ENCODE assay signal across 10 cellular contexts in the genomic region with DNA sequence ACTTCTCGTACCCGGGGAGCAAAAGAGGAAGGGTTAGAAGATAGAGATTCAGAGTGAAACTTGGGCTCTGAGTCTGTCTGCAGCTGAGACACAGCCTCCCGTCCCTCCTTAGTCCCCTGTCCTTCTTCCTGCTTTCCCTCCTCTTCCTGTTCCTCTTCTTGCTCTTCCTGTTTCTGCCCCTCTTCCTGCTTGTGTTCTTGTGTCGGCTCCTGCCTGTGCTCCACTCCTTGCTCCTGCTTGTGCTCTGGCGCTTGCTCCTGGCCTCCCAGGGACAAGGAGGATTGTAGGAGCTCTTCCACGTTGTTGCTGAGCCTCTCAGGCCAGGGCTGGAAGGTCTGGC. TPM values are rescaled to one million over a fixed set of nuclear protein-coding genes. Genes with fewer than 3 reads are reported as not detected.
A peak's percentile ranks its signal among the peaks of the same experiment; 100 is the strongest.
DNase-seq lines count a peak whose midpoint lies in the region; ATAC-seq and TF ChIP-seq lines count a peak whose summit lies in the region.
"Had no signal": no experiment of that assay in that cellular context is flagged by ENCODE, and none has a peak within 500 bp of the region (broad histone marks: within the 10 kb centered on the region; RNA-seq: fewer than 3 reads in every experiment).

No MANE protein-coding gene starts in this region.

- H3K4me2 ChIP-seq in HCT116 (ENCODE audit: low read length) = no peak overlapping the region

- TF ChIP-seq POLR2A in HCT116 (IDR thresholded peaks at IDR 0.05; ENCODE audit: borderline replicate concordance, extremely low read depth, insufficient read depth, insufficient read length) = no peak
- TF ChIP-seq POLR2A in Raji (IDR thresholded peaks at IDR 0.05; ENCODE audit: insufficient read depth, low read depth, low read length) = peak; percentile 60

- peaks cover 13 to 20% of the 10 kb centered on the region in 2 donors for H3K9me3 Mint-ChIP-seq in stimulated activated naive CD8-positive, alpha-beta T cell treated with anti-CD3 and anti-CD28 coated beads, Interleukin-15, amount 100 ng/mL, for 72 hours

- no peak overlapping the region for H3K4me3 Mint-ChIP-seq in stimulated activated naive CD8-positive, alpha-beta T cell treated with anti-CD3 and anti-CD28 coated beads, Interleukin-15, amount 100 ng/mL, for 72 hours

- POLR2A ChIA-PET in HCT116 (lab: Charles Lee) = no interaction called here

- CTCF ChIA-PET in HCT116 (lab: Charles Lee) = no interaction called here

- peak overlapping the region; percentile 23 to 54 for H3K27ac Mint-ChIP-seq in stimulated activated naive CD8-positive, alpha-beta T cell treated with anti-CD3 and anti-CD28 coated beads, Interleukin-15, amount 100 ng/mL, for 72 hours

- no peaks in the 10 kb centered on the region for H3K27me3 Mint-ChIP-seq in stimulated activated naive CD8-positive, alpha-beta T cell treated with anti-CD3 and anti-CD28 coated beads, Interleukin-15, amount 100 ng/mL, for 72 hours

- RAD21 ChIA-PET in HCT116 (lab: Charles Lee; ENCODE audit: low non-redundant PET in 1 of 2, low total read pairs in 2 of 2, uncharacterized antibody in 2 of 2, unreplicated experiment in 2 of 2) = no interaction called here

- H3K79me2 ChIP-seq in HCT116 (ENCODE audit: insufficient read depth, low read length) = no peaks in the 10 kb centered on the region

- ATAC-seq in HCT116 = no peak
- peak; percentile 15 for ATAC-seq in left lobe of liver
- ATAC-seq in stimulated activated naive CD8-positive, alpha-beta T cell treated with anti-CD3 and anti-CD28 coated beads, Interleukin-15, amount 100 ng/mL, for 72 hours = no peak
- ATAC-seq in HG03342 (IDR thresholded peaks at IDR 0.05; ENCODE audit: unreplicated experiment) = no peak

- no peak for TF ChIP-seq RAD21 in HCT116 (IDR thresholded peaks at IDR 0.05; ENCODE audit: low read depth)

- H3K4me1 Mint-ChIP-seq in stimulated activated naive CD8-positive, alpha-beta T cell treated with anti-CD3 and anti-CD28 coated beads, Interleukin-15, amount 100 ng/mL, for 72 hours = peaks cover 20% of the 10 kb centered on the region

- peaks cover 6% of the 10 kb centered on the region; the same call in 1 of the 2 replicates for H3K27me3 ChIP-seq in HCT116 (ENCODE audit: insufficient read depth, low read length)

- intact Hi-C loops in HCT116 (cut with micrococcal nuclease) = no loop called here

- H3K27ac ChIP-seq in HCT116 (ENCODE audit: low read depth, low read length) = no peak overlapping the region

- no peak overlapping the region for H3K4me3 ChIP-seq in HCT116 (replicated peaks in 1 of 2; ENCODE audit: low read depth in 1 of 2, low read length in 2 of 2)

- H3K9ac ChIP-seq in HCT116 (ENCODE audit: low read length) = no peak overlapping the region

- H3K9me3 ChIP-seq in HCT116 (ENCODE audit: control insufficient read depth in 1 of 2, insufficient read depth in 1 of 2, low read depth in 1 of 2, low read length in 2 of 2) = peaks cover 0 to 10% of the 10 kb centered on the region in 2 experiments; a peak in 1 of 4 replicates

- no peaks in the 10 kb centered on the region for H4K20me1 ChIP-seq in HCT116 (ENCODE audit: insufficient read depth)

- no peak for DNase-seq in HCT116 (ENCODE audit: low read depth, low spot score)
- no peak for DNase-seq in left lobe of liver (ENCODE audit: low spot score)
- no peak for DNase-seq in stimulated activated naive CD8-positive, alpha-beta T cell treated with anti-CD3 and anti-CD28 coated beads, Interleukin-15, amount 100 ng/mL, for 72 hours
- DNase-seq in NCI-H345 treated with DMSO at 0.1 percent for 48 hours (lab: John Stamatoyannopoulos, UW; ENCODE audit: unreplicated experiment) = no peak
- DNase-seq in kidney glomerular epithelial cell (lab: John Stamatoyannopoulos, UW) = no peak
- DNase-seq: cerebellar nuclear complex, DMS79 treated with DMSO at 0.1 percent for 48 hours had no signal

- TF ChIP-seq CTCF in HCT116 (IDR thresholded peaks at IDR 0.05 in 2 of 3, conservative IDR thresholded peaks at IDR 0.05 in 1 of 3; ENCODE audit: borderline replicate concordance in 1 of 3, insufficient read depth in 1 of 3, low read depth in 2 of 3, low read length in 2 of 3) = no peak

- no peaks in the 10 kb centered on the region for H3K36me3 ChIP-seq in HCT116 (ENCODE audit: control insufficient read depth in 1 of 2, insufficient read depth in 2 of 2, low read length in 2 of 2)

- H3K9me2 ChIP-seq in HCT116 (ENCODE audit: insufficient read depth) = no peaks in the 10 kb centered on the region

- no peak overlapping the region for H2AFZ ChIP-seq in HCT116 (ENCODE audit: low read depth, low read length, poor library complexity, severe bottlenecking)

- BruUV-seq in HCT116 (replicated peaks; lab: Mats Ljungman, UMichigan) = no TSS peak

- no peaks in the 10 kb centered on the region for H3K4me1 ChIP-seq in HCT116 (ENCODE audit: control insufficient read depth in 1 of 2, insufficient read depth in 2 of 2, low read length in 2 of 2)

TF ChIP-seq in HCT116, 20 proteins besides CTCF, POLR2A, EP300 and RAD21:
- TF ChIP-seq FOSL1 (IDR thresholded peaks at IDR 0.05; ENCODE audit: low read depth) (no peak), ELF1 (IDR thresholded peaks at IDR 0.05; ENCODE audit: borderline replicate concordance, low read depth) (no peak), ZNF274 (IDR thresholded peaks at IDR 0.05; ENCODE audit: low read depth, low read length) (peak; percentile 20; the same call in 1 of the 2 replicates)

RNA-seq across cellular contexts. Expression of gene ACRBP, which starts 3.0 kb away (rescaled TPM):
- total RNA-seq in HCT116 (2021; ENCODE audit: unreplicated experiment) = 1.0 TPM
- polyA plus RNA-seq in HCT116 (2012) = 0.98 and 1.4 TPM in 2 replicates
- 3.2 TPM for total RNA-seq in left lobe of liver

RNA-seq across cellular contexts. Expression of gene LPAR5, which starts 8.5 kb away (rescaled TPM):
- 5.2 TPM for total RNA-seq in HCT116 (2021; ENCODE audit: unreplicated experiment)
- polyA plus RNA-seq in HCT116 (2012) = 5.4 and 6.1 TPM in 2 replicates
- 0.88 TPM for total RNA-seq in left lobe of liver
- total RNA-seq: renal cortical epithelial cell had no signal

RNA-seq across cellular contexts. Expression of gene ING4, which starts 18.7 kb away (rescaled TPM):
- total RNA-seq in HCT116 (2021; ENCODE audit: unreplicated experiment) = 17.9 TPM
- polyA plus RNA-seq in HCT116 (2012) = 9.8 and 16.9 TPM in 2 replicates
- total RNA-seq in left lobe of liver = 14.4 TPM

RNA-seq across cellular contexts. Expression of gene CHD4, which starts 37.0 kb away (rescaled TPM):
- total RNA-seq in HCT116 (2021; ENCODE audit: unreplicated experiment) = 342 TPM
- polyA plus RNA-seq in HCT116 (2012) = 163 and 189 TPM in 2 replicates
- 87.3 TPM for total RNA-seq in left lobe of liver

RNA-seq across cellular contexts. Expression of gene ZNF384, which starts 44.9 kb away (rescaled TPM):
- total RNA-seq in HCT116 (2021; ENCODE audit: unreplicated experiment) (73.4 TPM), left lobe of liver (20.3 TPM)
- polyA plus RNA-seq in HCT116 (2012) = 70.4 and 70.7 TPM in 2 replicates
